In genomic region chr12:128797119-128798118, GRCh38 we compare ENCODE assay signal across 9 cellular contexts. TPM values are rescaled to one million over a fixed set of nuclear protein-coding genes. Genes with fewer than 3 reads are reported as not detected.
DNase-seq lines count a peak whose midpoint lies in the region; ATAC-seq and TF ChIP-seq lines count a peak whose summit lies in the region.
"Had no signal": no experiment of that assay in that cellular context is flagged by ENCODE, and none has a peak within 500 bp of the region (broad histone marks: within the 10 kb centered on the region; RNA-seq: fewer than 3 reads in every experiment).

No MANE protein-coding gene starts in this region.

- H3K4me3 Mint-ChIP-seq in activated T-cell treated with anti-CD3 and anti-CD28 coated beads, Interleukin-2, amount 50 U/mL, for 72 hours: peak overlapping the region in 1 of 2 donors; percentile 67

- peaks cover 17% of the 10 kb centered on the region for H3K4me1 Mint-ChIP-seq in activated T-cell treated with anti-CD3 and anti-CD28 coated beads, Interleukin-2, amount 50 U/mL, for 72 hours (ENCODE audit: low read depth)

- H3K4me3 ChIP-seq in astrocyte of the cerebellum (ENCODE audit: low read depth, low read length) (no peak overlapping the region), skeletal muscle tissue (ENCODE audit: low read length in 3 of 3) (no peak overlapping the region), HAP-1 (no peak overlapping the region)

- H3K9me3 Mint-ChIP-seq in activated T-cell treated with anti-CD3 and anti-CD28 coated beads, Interleukin-2, amount 50 U/mL, for 72 hours: no peaks in the 10 kb centered on the region

- H3K27me3 Mint-ChIP-seq in activated T-cell treated with anti-CD3 and anti-CD28 coated beads, Interleukin-2, amount 50 U/mL, for 72 hours (ENCODE audit: low read depth): no peaks in the 10 kb centered on the region

- in situ Hi-C loops in astrocyte of the cerebellum (cut with HindIII; ENCODE audit: low sequenced_read_pairs) (no loop called here), HAP-1 (cut with MboI; ENCODE audit: low sequenced_read_pairs) (no loop called here)

- H3K4me1 ChIP-seq in skeletal muscle tissue (ENCODE audit: control insufficient read depth in 3 of 3, insufficient read depth in 3 of 3, low read length in 3 of 3) (peaks cover 48 to 65% (median 59%) of the 10 kb centered on the region in 3 donors), HAP-1 (no peaks in the 10 kb centered on the region)

- no peak for TF ChIP-seq CTCF in astrocyte of the cerebellum (IDR thresholded peaks at IDR 0.05; ENCODE audit: low read depth, low read length, missing control alignments)

- peak overlapping the region; percentile 85 for H3K27ac Mint-ChIP-seq in activated T-cell treated with anti-CD3 and anti-CD28 coated beads, Interleukin-2, amount 50 U/mL, for 72 hours

- peak overlapping the region; percentile 2 to 62 (median 59) for H3K9ac ChIP-seq in skeletal muscle tissue (ENCODE audit: low read depth in 1 of 3, low read length in 3 of 3)

- H3K27me3 ChIP-seq in skeletal muscle tissue (ENCODE audit: control insufficient read depth in 3 of 3, insufficient read depth in 3 of 3, low read length in 3 of 3): no peaks in the 10 kb centered on the region
- no peaks in the 10 kb centered on the region for H3K27me3 ChIP-seq in HAP-1 (ENCODE audit: low read depth)

- peak overlapping the region; percentile 64 for H3K27ac ChIP-seq in skeletal muscle tissue (ENCODE audit: low read depth, low read length)

- no peak for DNase-seq in activated T-cell treated with anti-CD3 and anti-CD28 coated beads, Interleukin-2, amount 50 U/mL, for 72 hours
- no peak for DNase-seq in activated T-cell treated with anti-CD3 and anti-CD28 coated beads, Interleukin-2, amount 50 U/mL, for 1 hour
- DNase-seq in astrocyte of the cerebellum (ENCODE audit: low read depth) (peak; percentile 33), NCI-H1048 (lab: John Stamatoyannopoulos, UW) (no peak), HAP-1 (ENCODE audit: low spot score in 2 of 2) (no peak)

- peaks cover 4 to 27% of the 10 kb centered on the region in 2 donors for H3K36me3 Mint-ChIP-seq in activated T-cell treated with anti-CD3 and anti-CD28 coated beads, Interleukin-2, amount 50 U/mL, for 72 hours (ENCODE audit: insufficient read depth in 2 of 2)

- ATAC-seq in activated T-cell treated with anti-CD3 and anti-CD28 coated beads, Interleukin-2, amount 50 U/mL, for 72 hours (replicated peaks in 1 of 2): peak in 1 of 2 donors; percentile 63
- ATAC-seq in HG03095 (IDR thresholded peaks at IDR 0.05; ENCODE audit: unreplicated experiment) (peak; percentile 44), HG03045 (IDR thresholded peaks at IDR 0.05; ENCODE audit: unreplicated experiment) (no peak)

- H3K36me3 ChIP-seq in skeletal muscle tissue (ENCODE audit: control insufficient read depth in 3 of 3, insufficient read depth in 3 of 3, low read length in 3 of 3): peaks cover 45 to 66% (median 57%) of the 10 kb centered on the region in 3 donors
- H3K36me3 ChIP-seq in HAP-1 (replicated peaks): peaks cover 55% of the 10 kb centered on the region

- no peaks in the 10 kb centered on the region for H3K9me3 ChIP-seq in skeletal muscle tissue (ENCODE audit: control insufficient read depth in 3 of 3, low read length in 3 of 3)
- no peaks in the 10 kb centered on the region for H3K9me3 ChIP-seq in HAP-1

RNA-seq across cellular contexts. Expression of gene SLC15A4, which starts 26.3 kb away (rescaled TPM):
- total RNA-seq in activated T-cell treated with anti-CD3 and anti-CD28 coated beads, Interleukin-2, amount 50 U/mL, for 72 hours: 10 to 100 TPM; 19.4 to 19.8 TPM
- 35.0 TPM for total RNA-seq in skeletal muscle tissue

RNA-seq across cellular contexts. Expression of gene GLT1D1, which starts 55.9 kb away (rescaled TPM):
- total RNA-seq in activated T-cell treated with anti-CD3 and anti-CD28 coated beads, Interleukin-2, amount 50 U/mL, for 72 hours: under 1 TPM in 1 of 2 donors, not detected in 1; 0.41 TPM
- 0.52 TPM for total RNA-seq in skeletal muscle tissue
- total RNA-seq: RPMI7951 had no signal
